37 cellular contexts compared by ENCODE assay signal in the genomic region with DNA sequence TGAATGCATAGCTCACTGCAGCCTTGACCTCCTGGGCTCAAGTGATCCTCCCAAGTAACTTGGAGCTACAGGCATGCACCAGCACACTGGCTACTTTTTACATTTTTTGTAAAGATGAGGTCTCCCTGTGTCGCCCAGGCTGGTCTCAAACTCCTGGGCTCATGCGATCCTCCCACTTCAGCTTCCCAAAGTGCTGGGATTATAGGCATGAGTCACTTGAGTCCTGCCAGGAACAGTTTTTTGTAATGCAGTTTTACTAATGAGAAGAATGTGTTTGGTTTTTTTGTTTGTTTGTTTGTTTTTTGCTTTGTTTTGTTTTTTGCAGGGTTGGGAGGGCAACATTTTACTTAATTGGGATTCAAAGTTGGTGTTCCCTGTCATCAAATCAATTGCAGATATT. TPM values are rescaled to one million over a fixed set of nuclear protein-coding genes. Genes with fewer than 3 reads are reported as not detected.
"Had no signal": no experiment of that assay in that cellular context is flagged by ENCODE, and none has a peak within 500 bp of the region (broad histone marks: within the 10 kb centered on the region; RNA-seq: fewer than 3 reads in every experiment).

No MANE protein-coding gene starts in this region.

- H3K4me1 Mint-ChIP-seq: activated CD4-positive, alpha-beta T cell treated with anti-CD3 and anti-CD28 coated beads, Interleukin-2, amount 10 ng/mL, durations not matched to agents 24 days and 14 days; immature natural killer cell; naive B cell; stimulated activated naive B cell treated with anti-CD40 and anti-IgM and Interleukin-4, amounts not matched to agents 10 μg/mL and 1 μg/mL and 100 μg/mL, for 72 hours; T-helper 17 cell had no signal

- DNase-seq: activated CD4-positive, alpha-beta memory T cell treated with anti-CD3 and anti-CD28 coated beads for 36 hours; activated CD4-positive, alpha-beta T cell treated with anti-CD3 and anti-CD28 coated beads, Interleukin-2, amount 10 ng/mL, durations not matched to agents 24 days and 14 days; activated CD4-positive, CD25-positive, alpha-beta regulatory T cell treated with anti-CD3 and anti-CD28 coated beads, Interleukin-2, amount 50 U/mL, for 72 hours; activated CD8-positive, alpha-beta memory T cell treated with anti-CD3 and anti-CD28 coated beads, Interleukin-2, amount 50 U/mL, for 4 hours; activated gamma-delta T cell treated with Interleukin-2 at 50 U/mL for 16 hours; activated naive CD4-positive, alpha-beta T cell treated with anti-CD3 and anti-CD28 coated beads, Interleukin-2, amount 50 U/mL, for 16 hours; activated T-cell treated with anti-CD3 and anti-CD28 coated beads, Interleukin-2, amount 50 U/mL, for 1 hour; body of pancreas; dorsolateral prefrontal cortex; effector memory CD8-positive, alpha-beta T cell; foreskin keratinocyte; heart left ventricle; hypothalamus; immature natural killer cell; left colon; naive B cell; pancreas; retina; sigmoid colon; stimulated activated CD4-positive, alpha-beta T cell treated with anti-CD3 and anti-CD28 coated beads, Interleukin-15, amount 100 ng/mL, for 24 hours; stimulated activated CD4-positive, alpha-beta T cell treated with anti-CD3 and anti-CD28 coated beads, Interleukin-2, amount 100 ng/mL, for 24 hours; stimulated activated naive B cell treated with anti-CD40 and anti-IgM and Interleukin-4, amounts not matched to agents 10 μg/mL and 1 μg/mL and 100 μg/mL, for 72 hours; T-helper 17 cell; T1000; WERI-Rb-1 had no signal

- H3K4me3 Mint-ChIP-seq: activated CD4-positive, alpha-beta memory T cell treated with anti-CD3 and anti-CD28 coated beads for 36 hours; activated CD4-positive, alpha-beta T cell treated with anti-CD3 and anti-CD28 coated beads, Interleukin-2, amount 10 ng/mL, durations not matched to agents 24 days and 14 days; effector memory CD8-positive, alpha-beta T cell; immature natural killer cell; mesothelial cell of epicardium; naive B cell; stimulated activated naive B cell treated with anti-CD40 and anti-IgM and Interleukin-4, amounts not matched to agents 10 μg/mL and 1 μg/mL and 100 μg/mL, for 72 hours; T-helper 17 cell had no signal

- H3K27me3 ChIP-seq: body of pancreas, dorsolateral prefrontal cortex, foreskin keratinocyte, pancreas, sigmoid colon, tibial nerve had no signal

- H3K27ac Mint-ChIP-seq: activated CD4-positive, alpha-beta memory T cell treated with anti-CD3 and anti-CD28 coated beads for 36 hours; activated CD4-positive, alpha-beta T cell treated with anti-CD3 and anti-CD28 coated beads, Interleukin-2, amount 10 ng/mL, durations not matched to agents 24 days and 14 days; effector memory CD8-positive, alpha-beta T cell; immature natural killer cell; mesothelial cell of epicardium; stimulated activated naive B cell treated with anti-CD40 and anti-IgM and Interleukin-4, amounts not matched to agents 10 μg/mL and 1 μg/mL and 100 μg/mL, for 72 hours; T-helper 17 cell had no signal

- H3K4me3 ChIP-seq: body of pancreas, coronary artery, dorsolateral prefrontal cortex, heart left ventricle, pancreas, prostate gland, sigmoid colon, tibial nerve had no signal

- H3K36me3 ChIP-seq: heart left ventricle, pancreas, prostate gland, sigmoid colon, tibial nerve, WERI-Rb-1 had no signal

- H3K9me3 ChIP-seq: body of pancreas, heart left ventricle, pancreas, prostate gland, sigmoid colon, tibial nerve had no signal

- H3K9me3 Mint-ChIP-seq: activated CD4-positive, alpha-beta T cell treated with anti-CD3 and anti-CD28 coated beads, Interleukin-2, amount 10 ng/mL, durations not matched to agents 24 days and 14 days; effector memory CD8-positive, alpha-beta T cell; mesothelial cell of epicardium had no signal

- H3K4me1 ChIP-seq: body of pancreas, pancreas, prostate gland, sigmoid colon, tibial nerve had no signal

- H3K36me3 Mint-ChIP-seq: activated CD4-positive, alpha-beta memory T cell treated with anti-CD3 and anti-CD28 coated beads for 36 hours; immature natural killer cell; mesothelial cell of epicardium; naive B cell had no signal

- H3K27ac ChIP-seq: body of pancreas, coronary artery, dorsolateral prefrontal cortex, foreskin keratinocyte, heart left ventricle, pancreas, prostate gland, sigmoid colon, tibial nerve, WERI-Rb-1 had no signal

RNA-seq across cellular contexts. Expression of gene SOST, which starts 22.2 kb away (rescaled TPM):
- total RNA-seq: activated CD4-positive, alpha-beta memory T cell treated with anti-CD3 and anti-CD28 coated beads for 36 hours; activated CD4-positive, alpha-beta T cell treated with anti-CD3 and anti-CD28 coated beads, Interleukin-2, amount 10 ng/mL, durations not matched to agents 24 days and 14 days; activated CD8-positive, alpha-beta memory T cell treated with anti-CD3 and anti-CD28 coated beads for 36 hours; body of pancreas; cerebellum; endothelial cell of umbilical vein; foreskin keratinocyte; heart left ventricle; left colon; pancreas; sigmoid colon; T-helper 17 cell; temporal lobe; tibial nerve had no signal
- polyA plus RNA-seq: endothelial cell of umbilical vein, esophagus, heart left ventricle, pancreas, sigmoid colon, urinary bladder had no signal

RNA-seq across cellular contexts. Expression of gene CFAP97D1, which starts 43.8 kb away (rescaled TPM):
- total RNA-seq: activated CD4-positive, alpha-beta memory T cell treated with anti-CD3 and anti-CD28 coated beads for 36 hours; activated CD4-positive, alpha-beta T cell treated with anti-CD3 and anti-CD28 coated beads, Interleukin-2, amount 10 ng/mL, durations not matched to agents 24 days and 14 days; activated CD8-positive, alpha-beta memory T cell treated with anti-CD3 and anti-CD28 coated beads for 36 hours; body of pancreas; cardiac septum; cerebellum; endothelial cell of umbilical vein; foreskin keratinocyte; kidney; left colon; mesothelial cell of epicardium; sigmoid colon; T-helper 17 cell; temporal lobe; urinary bladder had no signal
- polyA plus RNA-seq: endothelial cell of umbilical vein, foreskin keratinocyte, heart left ventricle, immature natural killer cell, pancreas, sigmoid colon had no signal
